Comparison of ENCODE assay signal across 26 cellular contexts in genomic region chr2:167924556-167924955, GRCh38.
A peak's percentile ranks its signal among the peaks of the same experiment; 100 is the strongest.
DNase-seq lines count a peak whose midpoint lies in the region; ATAC-seq lines count a peak whose summit lies in the region.
"Had no signal": no experiment of that assay in that cellular context is flagged by ENCODE, and none has a peak within 500 bp of the region (broad histone marks: within the 10 kb centered on the region; RNA-seq: fewer than 3 reads in every experiment).

No MANE protein-coding gene starts in this region.

- no peak for ATAC-seq in HG03135 (IDR thresholded peaks at IDR 0.05; ENCODE audit: unreplicated experiment)
- ATAC-seq: gastroesophageal sphincter; HCT116; left lobe of liver; stimulated activated naive CD8-positive, alpha-beta T cell treated with anti-CD3 and anti-CD28 coated beads, Interleukin-15, Interleukin-2, amounts not matched to agents 100 U/mL and 50 U/mL, for 24 hours; WTC11 had no signal

- in situ Hi-C loops in KBM-7 (cut with MboI; ENCODE audit: low pct_unique_long_range_greater_than_20kb, low sequenced_read_pairs) = no loop called here

- peak; percentile 7 for DNase-seq in DMS 273 (lab: John Stamatoyannopoulos, UW; ENCODE audit: unreplicated experiment)
- no peak for DNase-seq in DMS 273 treated with DMSO at 0.1 percent for 48 hours (lab: John Stamatoyannopoulos, UW)
- peak; percentile 72 for DNase-seq in NCI-H2029 (lab: John Stamatoyannopoulos, UW)
- DNase-seq in NCI-H524 treated with DMSO at 0.1 percent for 48 hours (lab: John Stamatoyannopoulos, UW) = peak; percentile 25
- peak; percentile 76 for DNase-seq in islet precursor cell
- DNase-seq in activated CD4-positive, alpha-beta T cell treated with anti-CD3 and anti-CD28 coated beads, Interleukin-2, amount 50 U/mL, for 48 hours = no peak
- no peak for DNase-seq in KBM-7
- DNase-seq: activated CD4-positive, alpha-beta memory T cell treated with anti-CD3 and anti-CD28 coated beads for 36 hours; activated naive CD4-positive, alpha-beta T cell treated with Interleukin-2 at 50 U/mL for 16 hours; activated T-cell treated with anti-CD3 and anti-CD28 coated beads, Interleukin-2, amount 50 U/mL, for 1 hour; amygdala; erythroblast; GF-D8; IMR-90; midbrain; MM.1S; NCI-H446; PC-9; posterior cingulate gyrus; stimulated activated CD4-positive, alpha-beta T cell treated with anti-CD3 and anti-CD28 coated beads, Interleukin-1b, Interleukin-23, amount 100 ng/mL, for 48 hours; stimulated activated naive CD8-positive, alpha-beta T cell treated with anti-CD3 and anti-CD28 coated beads, Interleukin-15, Interleukin-2, amounts not matched to agents 100 U/mL and 50 U/mL, for 24 hours had no signal

Comparison
In these comparisons a context has a peak if more than half of its experiments do, and no peak if none do; other contexts are left out.
1. DNase-seq: peak in DMS 273 (single experiment), NCI-H2029 (single experiment), NCI-H524 treated with DMSO at 0.1 percent for 48 hours (single experiment) and islet precursor cell (single experiment); none in DMS 273 treated with DMSO at 0.1 percent for 48 hours (single experiment), activated CD4-positive, alpha-beta T cell treated with anti-CD3 and anti-CD28 coated beads, Interleukin-2, amount 50 U/mL, for 48 hours (0 of 2) and KBM-7 (single experiment).